In the genomic region with DNA sequence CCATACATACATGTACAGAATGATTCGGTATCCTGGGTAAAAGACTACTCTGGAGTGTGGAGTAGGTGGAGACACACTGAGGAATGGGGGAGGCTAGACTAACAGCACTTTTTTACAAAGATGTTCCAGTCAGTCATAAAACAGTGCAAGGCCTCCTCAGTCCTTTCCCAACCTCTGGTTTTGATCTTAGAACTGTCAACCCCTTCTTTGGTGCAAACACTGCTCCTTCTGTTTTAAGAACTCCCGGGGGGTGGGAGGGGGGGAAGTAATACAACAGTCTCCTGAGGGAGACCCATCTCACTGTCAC, we compare ENCODE assay signal across 8 cellular contexts. TPM values are rescaled to one million over a fixed set of nuclear protein-coding genes. Genes with fewer than 3 reads are reported as not detected.
DNase-seq lines count a peak whose midpoint lies in the region; ATAC-seq and TF ChIP-seq lines count a peak whose summit lies in the region.

No MANE protein-coding gene starts in this region.

- H3K4me3 ChIP-seq in GM06990 (replicated peaks; ENCODE audit: low read depth, low read length), result peak overlapping the region; percentile 68
- peak overlapping the region; percentile 80 for H3K4me3 ChIP-seq in SK-N-MC
- H3K4me3 ChIP-seq in fibroblast of lung (replicated peaks in 1 of 4; ENCODE audit: control extremely low read depth in 1 of 4, insufficient read depth in 1 of 4, low read depth in 3 of 4, low read length in 4 of 4), result peak overlapping the region in 3 of 4 experiments; percentile 69 to 71 (median 69)
- peak overlapping the region; percentile 51 to 52 for H3K4me3 ChIP-seq in prostate gland

- H3K4me1 ChIP-seq in fibroblast of lung (ENCODE audit: control insufficient read depth, extremely low read depth, insufficient read depth, low read length), result peaks cover 32% of the 10 kb centered on the region
- H3K4me1 ChIP-seq in prostate gland (replicated peaks), result no peaks in the 10 kb centered on the region

- no peak overlapping the region for H3K9ac ChIP-seq in SK-N-MC (ENCODE audit: insufficient read length)
- H3K9ac ChIP-seq in fibroblast of lung (ENCODE audit: insufficient read depth, low read length), result no peak overlapping the region

- WGBS in prostate gland, result 8% methylated on average over 2 of the region's 2 CpGs

- H4K20me1 ChIP-seq in fibroblast of lung (ENCODE audit: control insufficient read depth, extremely low read depth, insufficient read depth, low read length), result no peaks in the 10 kb centered on the region

- TF ChIP-seq CTCF in GM06990 (IDR thresholded peaks at IDR 0.05; ENCODE audit: insufficient read depth, low read length, poor library complexity, severe bottlenecking) (no peak), fibroblast of lung (conservative IDR thresholded peaks at IDR 0.05 in 1 of 2, IDR thresholded peaks at IDR 0.05 in 1 of 2; ENCODE audit: low read depth in 1 of 2, low read length in 2 of 2) (no peak), prostate gland (IDR thresholded peaks at IDR 0.05) (no peak)

- DNase-seq in GM06990 (ENCODE audit: extremely low read depth, insufficient read length), result no peak
- DNase-seq in SK-N-MC (ENCODE audit: low read depth, low spot score), result no peak
- peak in 1 of 2 donors; percentile 14 for DNase-seq in fibroblast of lung (ENCODE audit: low read depth in 2 of 2)
- no peak for DNase-seq in prostate gland (ENCODE audit: low spot score)

- H3K36me3 ChIP-seq in GM06990 (ENCODE audit: control insufficient read depth, insufficient read depth, low read length), result no peaks in the 10 kb centered on the region
- H3K36me3 ChIP-seq in SK-N-MC (ENCODE audit: insufficient read depth, low read length), result no peaks in the 10 kb centered on the region
- H3K36me3 ChIP-seq in fibroblast of lung (ENCODE audit: control insufficient read depth, insufficient read depth, low read length), result no peaks in the 10 kb centered on the region
- no peaks in the 10 kb centered on the region for H3K36me3 ChIP-seq in prostate gland

- no peak for TF ChIP-seq POLR2A in prostate gland (IDR thresholded peaks at IDR 0.05)

- peak overlapping the region; percentile 90 for H3K4me2 ChIP-seq in fibroblast of lung (ENCODE audit: extremely low read depth, insufficient read depth, low read length)

- no peaks in the 10 kb centered on the region for H3K79me2 ChIP-seq in fibroblast of lung (ENCODE audit: control insufficient read depth, insufficient read depth, low read length)

- H3K27me3 ChIP-seq in GM06990 (replicated peaks; ENCODE audit: control insufficient read depth, insufficient read depth, low read length) (no peaks in the 10 kb centered on the region), fibroblast of lung (ENCODE audit: control insufficient read depth, insufficient read depth, low read length) (no peaks in the 10 kb centered on the region), prostate gland (replicated peaks; ENCODE audit: insufficient read depth) (no peaks in the 10 kb centered on the region)

- H3K9me3 ChIP-seq in SK-N-MC (ENCODE audit: low read depth, low read length), result no peaks in the 10 kb centered on the region
- no peaks in the 10 kb centered on the region for H3K9me3 ChIP-seq in fibroblast of lung (ENCODE audit: control insufficient read depth, insufficient read depth, low read depth, low read length)
- H3K9me3 ChIP-seq in prostate gland, result no peaks in the 10 kb centered on the region

- H3K27ac ChIP-seq in SK-N-MC, result peak overlapping the region; percentile 78
- peak overlapping the region; percentile 91 for H3K27ac ChIP-seq in fibroblast of lung (ENCODE audit: insufficient read depth, low read length)
- peak overlapping the region; percentile 70 to 83 for H3K27ac ChIP-seq in prostate gland

- H2AFZ ChIP-seq in fibroblast of lung (ENCODE audit: low read length), result no peak overlapping the region

- intact Hi-C loops in prostate gland (cut with DNase I), result loop anchor here (1.0 to 5.0 kb wide), 2 partner anchors 17 to 68 kb away; partner anchors contain the start of gene TP53BP1

- ATAC-seq in GM19328 (IDR thresholded peaks at IDR 0.05; ENCODE audit: unreplicated experiment) (no peak), HG03342 (IDR thresholded peaks at IDR 0.05; ENCODE audit: unreplicated experiment) (no peak), GM18870 (IDR thresholded peaks at IDR 0.05; ENCODE audit: unreplicated experiment) (no peak), HG02798 (IDR thresholded peaks at IDR 0.05; ENCODE audit: poor library complexity, unreplicated experiment) (no peak)

RNA-seq across cellular contexts. Expression of gene MAP1A, which starts 7.5 kb away (rescaled TPM):
- total RNA-seq in fibroblast of lung (70.4 and 201 TPM in 2 replicates), prostate gland (10 to 100 TPM in 1 of 2 donors, 1 to 10 TPM in 1; 6.2 to 21.9 TPM)
- polyA plus RNA-seq in fibroblast of lung, result 51.2 and 66.1 TPM in 2 replicates
- 97.9 and 99.1 TPM in 2 replicates for polyA plus RNA-seq in fibroblast of lung (2012)
- 385 and 456 TPM in 2 replicates for polyA minus RNA-seq in fibroblast of lung (ENCODE audit: low replicate concordance)

RNA-seq across cellular contexts. Expression of gene TP53BP1, which starts 16.9 kb away (rescaled TPM):
- 79.9 and 132 TPM in 2 replicates for total RNA-seq in fibroblast of lung
- polyA plus RNA-seq in fibroblast of lung, result 38.8 and 39.8 TPM in 2 replicates
- polyA plus RNA-seq in fibroblast of lung (2012), result 26.1 and 26.6 TPM in 2 replicates
- 52.3 and 109 TPM in 2 replicates for polyA minus RNA-seq in fibroblast of lung (ENCODE audit: low replicate concordance)
- 10 to 100 TPM; 36.3 to 73.6 TPM for total RNA-seq in prostate gland
